ENCODE assay signal across 1 cellular context in genomic region chr1:165492845-165493244, GRCh38.
TF ChIP-seq lines count a peak whose summit lies in the region.

No MANE protein-coding gene starts in this region.

TF ChIP-seq in K562, 482 proteins besides CTCF, POLR2A, EP300 and RAD21:
- TF ChIP-seq SAFB2 (IDR thresholded peaks at IDR 0.05; ENCODE audit: borderline replicate concordance, low read depth, low read length, severe bottlenecking) (no peak), SRSF7 (optimal IDR thresholded peaks at IDR 0.05; ENCODE audit: low read depth, low read length) (no peak), TRIM25 (IDR thresholded peaks at IDR 0.05; ENCODE audit: borderline replicate concordance) (no peak), SIRT6 (IDR thresholded peaks at IDR 0.05; ENCODE audit: low read depth, low read length) (no peak), ELF4 (CRISPR knock-in tag; IDR thresholded peaks at IDR 0.05) (no peak), ZNF354B (CRISPR knock-in tag; IDR thresholded peaks at IDR 0.05) (no peak), AFF1 (IDR thresholded peaks at IDR 0.05; ENCODE audit: low read depth in 1 of 2, partially characterized antibody in 2 of 2) (no peak), CEBPG (CRISPR knock-in tag; IDR thresholded peaks at IDR 0.05) (no peak), CEBPG (tag; conservative IDR thresholded peaks at IDR 0.05 in 1 of 2, IDR thresholded peaks at IDR 0.05 in 1 of 2) (no peak), SLC30A9 (CRISPR knock-in tag; IDR thresholded peaks at IDR 0.05) (no peak), XRCC5 (IDR thresholded peaks at IDR 0.05; ENCODE audit: low read depth, low read length) (no peak), ZNF778 (CRISPR knock-in tag; IDR thresholded peaks at IDR 0.05) (no peak), MYC (IDR thresholded peaks at IDR 0.05; ENCODE audit: low read depth, low read length) (no peak), MYC (CRISPR knock-in tag; IDR thresholded peaks at IDR 0.05; ENCODE audit: borderline replicate concordance, low read depth) (no peak), NR2C1 (IDR thresholded peaks at IDR 0.05) (no peak), NR2C1 (tag; IDR thresholded peaks at IDR 0.05) (no peak)
TF ChIP-seq in K562: peak in this region for 0.
